Comparison of ENCODE assay signal across 10 cellular contexts in the genomic region with DNA sequence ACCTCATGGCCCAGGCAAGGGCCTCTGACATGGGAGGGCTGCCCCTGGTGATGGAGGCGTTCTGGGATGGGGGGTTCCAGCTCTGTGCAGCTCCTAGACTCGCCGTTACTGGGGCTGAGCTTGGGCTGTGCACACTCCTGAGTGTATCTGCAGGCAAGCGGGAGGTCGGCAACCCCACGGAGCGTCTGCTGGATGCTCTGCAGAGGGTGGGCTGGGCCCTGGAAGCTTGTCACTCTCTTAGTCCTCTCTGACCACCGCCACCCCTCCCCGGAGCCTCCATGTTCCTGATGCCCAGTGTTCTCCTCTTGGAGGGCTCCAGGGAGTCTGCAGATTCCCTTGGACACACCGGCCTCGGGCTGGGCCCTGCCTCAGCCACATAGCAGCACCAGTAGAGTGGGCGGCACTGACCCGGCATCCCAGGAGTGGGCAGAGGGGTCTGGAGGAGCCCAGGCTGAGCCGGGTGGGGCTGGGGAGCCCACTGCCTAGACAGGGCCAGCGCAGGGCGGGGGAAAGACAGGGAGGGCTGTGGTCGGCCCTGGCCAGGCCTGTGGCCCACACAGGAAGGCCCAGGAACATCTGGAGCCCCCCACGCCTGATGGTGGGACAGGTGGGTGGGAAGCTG. TPM values are rescaled to one million over a fixed set of nuclear protein-coding genes. Genes with fewer than 3 reads are reported as not detected.
DNase-seq lines count a peak whose midpoint lies in the region; ATAC-seq and TF ChIP-seq lines count a peak whose summit lies in the region.
"Had no signal": no experiment of that assay in that cellular context is flagged by ENCODE, and none has a peak within 500 bp of the region (broad histone marks: within the 10 kb centered on the region; RNA-seq: fewer than 3 reads in every experiment).

No MANE protein-coding gene starts in this region.

- H3K4me3 Mint-ChIP-seq in activated naive CD8-positive, alpha-beta T cell treated with anti-CD3 and anti-CD28 coated beads, Interleukin-2, amount 10 ng/mL, durations not matched to agents 7 days and 5 days, result no peak overlapping the region

- no peak overlapping the region for H2AFZ ChIP-seq in osteoblast (ENCODE audit: low read length)

- H3K27me3 Mint-ChIP-seq in activated naive CD8-positive, alpha-beta T cell treated with anti-CD3 and anti-CD28 coated beads, Interleukin-2, amount 10 ng/mL, durations not matched to agents 7 days and 5 days, result no peaks in the 10 kb centered on the region

- H3K9me3 ChIP-seq in osteoblast (ENCODE audit: low read depth, low read length), result no peaks in the 10 kb centered on the region

- H3K79me2 ChIP-seq in osteoblast (ENCODE audit: insufficient read depth, low read length), result no peaks in the 10 kb centered on the region

- ATAC-seq in activated naive CD8-positive, alpha-beta T cell treated with anti-CD3 and anti-CD28 coated beads, Interleukin-2, amount 10 ng/mL, durations not matched to agents 7 days and 5 days (ENCODE audit: low read depth), result no peak
- ATAC-seq in HG03342 (IDR thresholded peaks at IDR 0.05; ENCODE audit: unreplicated experiment), result no peak

- TF ChIP-seq CTCF in osteoblast (IDR thresholded peaks at IDR 0.05; ENCODE audit: extremely low read depth, low read depth, low read length), result no peak

- H3K9me3 Mint-ChIP-seq in activated naive CD8-positive, alpha-beta T cell treated with anti-CD3 and anti-CD28 coated beads, Interleukin-2, amount 10 ng/mL, durations not matched to agents 7 days and 5 days, result no peaks in the 10 kb centered on the region

- H3K4me2 ChIP-seq in osteoblast (ENCODE audit: insufficient read depth, low read length), result no peak overlapping the region

- H4K20me1 ChIP-seq in osteoblast (ENCODE audit: insufficient read depth, low read length), result no peaks in the 10 kb centered on the region

- no peak overlapping the region for H3K27ac ChIP-seq in osteoblast (ENCODE audit: low read depth, low read length)

- no peaks in the 10 kb centered on the region for H3K4me1 ChIP-seq in osteoblast (ENCODE audit: insufficient read depth, low read length)

- DNase-seq in DMS53 (lab: John Stamatoyannopoulos, UW) (peak; percentile 66), DMS53 treated with DMSO at 0.1 percent for 48 hours (lab: John Stamatoyannopoulos, UW; ENCODE audit: unreplicated experiment) (no peak), HEK293T (ENCODE audit: extremely low spot score) (peak; percentile 45), osteoblast (ENCODE audit: insufficient read length, low spot score, missing footprints) (peak; percentile 93), NCI-H187 treated with DMSO at 0.1 percent for 48 hours (lab: John Stamatoyannopoulos, UW) (no peak), T1000 (lab: John Stamatoyannopoulos, UW) (no peak)
- peak; percentile 35 for DNase-seq in activated naive CD8-positive, alpha-beta T cell treated with anti-CD3 and anti-CD28 coated beads, Interleukin-2, amount 10 ng/mL, durations not matched to agents 7 days and 5 days

- H3K36me3 Mint-ChIP-seq in activated naive CD8-positive, alpha-beta T cell treated with anti-CD3 and anti-CD28 coated beads, Interleukin-2, amount 10 ng/mL, durations not matched to agents 7 days and 5 days, result no peaks in the 10 kb centered on the region

- CTCF ChIA-PET in HEK293T (lab: Yijun Ruan, JAX), result no interaction called here

- POLR2A ChIA-PET in HEK293T (lab: Yijun Ruan, JAX), result no interaction called here
- POLR2A ChIA-PET in activated naive CD8-positive, alpha-beta T cell treated with anti-CD3 and anti-CD28 coated beads, Interleukin-2, amount 10 ng/mL, durations not matched to agents 7 days and 5 days (lab: Charles Lee), result no interaction called here

- no peak overlapping the region for H3K4me3 ChIP-seq in osteoblast (ENCODE audit: insufficient read depth, low read length)

- H3K27ac Mint-ChIP-seq in activated naive CD8-positive, alpha-beta T cell treated with anti-CD3 and anti-CD28 coated beads, Interleukin-2, amount 10 ng/mL, durations not matched to agents 7 days and 5 days, result no peak overlapping the region

- no peaks in the 10 kb centered on the region for H3K36me3 ChIP-seq in osteoblast (ENCODE audit: insufficient read depth, low read length)

- H3K4me1 Mint-ChIP-seq in activated naive CD8-positive, alpha-beta T cell treated with anti-CD3 and anti-CD28 coated beads, Interleukin-2, amount 10 ng/mL, durations not matched to agents 7 days and 5 days, result no peaks in the 10 kb centered on the region

- H3K27me3 ChIP-seq in osteoblast (ENCODE audit: insufficient read depth, low read length), result no peaks in the 10 kb centered on the region

TF ChIP-seq in HEK293T, 16 proteins besides CTCF, POLR2A, EP300 and RAD21:
- TF ChIP-seq TARDBP (IDR thresholded peaks at IDR 0.05) (no peak), ELF4 (IDR thresholded peaks at IDR 0.05) (no peak), PKNOX1 (IDR thresholded peaks at IDR 0.05) (no peak), FOXK2 (IDR thresholded peaks at IDR 0.05) (no peak), BHLHE40 (IDR thresholded peaks at IDR 0.05; ENCODE audit: borderline replicate concordance) (no peak), ARNT (IDR thresholded peaks at IDR 0.05) (no peak), L3MBTL2 (conservative IDR thresholded peaks at IDR 0.05) (no peak), SUZ12 (IDR thresholded peaks at IDR 0.05) (no peak), LEF1 (IDR thresholded peaks at IDR 0.05; ENCODE audit: borderline replicate concordance) (no peak), FOXM1 (IDR thresholded peaks at IDR 0.05; ENCODE audit: borderline replicate concordance) (no peak), HDGF (IDR thresholded peaks at IDR 0.05; ENCODE audit: borderline replicate concordance) (no peak), ZNF384 (IDR thresholded peaks at IDR 0.05) (no peak), CTBP1 (IDR thresholded peaks at IDR 0.05; ENCODE audit: borderline replicate concordance) (no peak), FOXA1 (IDR thresholded peaks at IDR 0.05) (no peak), SP1 (IDR thresholded peaks at IDR 0.05) (no peak), NFRKB (IDR thresholded peaks at IDR 0.05) (no peak)

RNA-seq across cellular contexts. Expression of gene MUC5B, which starts 20.6 kb away (rescaled TPM):
- not detected for total RNA-seq in activated naive CD8-positive, alpha-beta T cell treated with anti-CD3 and anti-CD28 coated beads, Interleukin-2, amount 10 ng/mL, durations not matched to agents 7 days and 5 days
- total RNA-seq in osteoblast, result not detected in 2 replicates
- total RNA-seq: astrocyte, fibroblast of lung had no signal

RNA-seq across cellular contexts. Expression of gene MUC5AC, which starts 44.5 kb away (rescaled TPM):
- not detected for total RNA-seq in activated naive CD8-positive, alpha-beta T cell treated with anti-CD3 and anti-CD28 coated beads, Interleukin-2, amount 10 ng/mL, durations not matched to agents 7 days and 5 days
- not detected in 2 replicates for total RNA-seq in osteoblast
- total RNA-seq: astrocyte, fibroblast of lung had no signal

Comparison
In these comparisons a context has a peak if more than half of its experiments do, and no peak if none do; other contexts are left out.
1. DNase-seq: peak in DMS53 (single experiment), HEK293T (single experiment), activated naive CD8-positive, alpha-beta T cell treated with anti-CD3 and anti-CD28 coated beads, Interleukin-2, amount 10 ng/mL, durations not matched to agents 7 days and 5 days (single experiment) and osteoblast (single experiment); none in DMS53 treated with DMSO at 0.1 percent for 48 hours (single experiment), NCI-H187 treated with DMSO at 0.1 percent for 48 hours (single experiment) and T1000 (single experiment).